ENCODE assay signal across 21 cellular contexts in the genomic region with DNA sequence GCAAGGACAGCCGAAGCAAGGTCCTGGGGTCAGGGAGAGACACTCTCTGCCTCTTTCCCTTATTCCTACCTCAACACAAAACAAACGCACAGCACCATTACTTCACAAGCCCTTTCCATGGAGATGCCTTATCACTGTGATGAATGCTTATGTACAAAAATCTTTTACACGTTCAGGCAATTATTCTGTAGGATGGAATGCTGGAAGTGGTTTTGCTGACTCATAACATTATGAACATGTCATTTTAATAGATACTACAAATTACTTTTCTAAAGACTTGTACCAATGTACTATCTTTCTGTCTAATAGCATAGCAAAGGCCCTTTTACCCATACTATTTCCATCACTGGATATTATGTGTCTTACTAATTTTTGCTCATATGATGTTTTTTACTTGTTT.
DNase-seq lines count a peak whose midpoint lies in the region; TF ChIP-seq lines count a peak whose summit lies in the region.
"Had no signal": no experiment of that assay in that cellular context is flagged by ENCODE, and none has a peak within 500 bp of the region (broad histone marks: within the 10 kb centered on the region; RNA-seq: fewer than 3 reads in every experiment).

No MANE protein-coding gene starts in this region.

- no peaks in the 10 kb centered on the region for H3K27me3 ChIP-seq in left ventricle myocardium inferior (ENCODE audit: low read depth)
- H3K27me3 ChIP-seq: thyroid gland had no signal

- intact Hi-C loops in left ventricle myocardium inferior (cut with micrococcal nuclease): loop anchor here (10.0 kb wide), 1 partner anchor 874 kb away; no protein-coding TSS in a partner anchor

- POLR2A ChIA-PET in RWPE1 (lab: Yijun Ruan, JAX; ENCODE audit: low non-redundant PET): no interaction called here

- no peaks in the 10 kb centered on the region for H3K4me1 ChIP-seq in left ventricle myocardium inferior
- H3K4me1 ChIP-seq: parathyroid adenoma, thyroid gland had no signal

- DNase-seq in DMS53 (lab: John Stamatoyannopoulos, UW): peak; percentile 14
- no peak for DNase-seq in DMS53 treated with DMSO at 0.1 percent for 48 hours (lab: John Stamatoyannopoulos, UW; ENCODE audit: unreplicated experiment)
- DNase-seq in RWPE1 (ENCODE audit: low spot score): peak; percentile 52
- DNase-seq in epithelial cell of prostate (ENCODE audit: low read depth, low spot score): peak; percentile 58
- DNase-seq in left ventricle myocardium inferior: no peak
- no peak for DNase-seq in cerebellar cortex (ENCODE audit: low spot score)
- DNase-seq in cerebellar nuclear complex (lab: John Stamatoyannopoulos, UW): no peak
- no peak for DNase-seq in NCI-H2081 treated with DMSO at 0.1 percent for 48 hours (lab: John Stamatoyannopoulos, UW)
- DNase-seq: activated CD4-positive, alpha-beta T cell treated with anti-CD3 and anti-CD28 coated beads, Interleukin-2, amount 10 ng/mL, durations not matched to agents 24 days and 14 days; activated naive CD4-positive, alpha-beta T cell treated with anti-CD3 and anti-CD28 coated beads, Interleukin-2, amount 50 U/mL, for 16 hours; activated T-cell treated with anti-CD3 and anti-CD28 coated beads for 4 hours; DMS153; effector CD4-positive, alpha-beta T cell; naive thymus-derived CD4-positive, alpha-beta T cell; NCI-H2029 treated with DMSO at 0.1 percent for 48 hours; NCI-H524; small intestine; thyroid gland had no signal

- H3K27ac ChIP-seq in RWPE1 (no peak overlapping the region), epithelial cell of prostate (peak overlapping the region; percentile 39), left ventricle myocardium inferior (replicated peaks) (no peak overlapping the region)
- H3K27ac ChIP-seq: 22Rv1, C4-2B, parathyroid adenoma, thyroid gland had no signal

- no peaks in the 10 kb centered on the region for H3K36me3 ChIP-seq in left ventricle myocardium inferior
- H3K36me3 ChIP-seq: thyroid gland had no signal

- CTCF ChIA-PET in RWPE1 (lab: Yijun Ruan, JAX): no interaction called here

- no peak overlapping the region for H3K4me3 ChIP-seq in left ventricle myocardium inferior
- H3K4me3 ChIP-seq: thyroid gland had no signal

- TF ChIP-seq CTCF in RWPE1 (conservative IDR thresholded peaks at IDR 0.05; ENCODE audit: low read depth): no peak
- TF ChIP-seq CTCF in left ventricle myocardium inferior (IDR thresholded peaks at IDR 0.05; ENCODE audit: borderline replicate concordance): no peak

- H3K9me3 ChIP-seq in left ventricle myocardium inferior (replicated peaks): no peaks in the 10 kb centered on the region
- H3K9me3 ChIP-seq: thyroid gland had no signal

Comparison
In these comparisons a context has a peak if more than half of its experiments do, and no peak if none do; other contexts are left out.
1. DNase-seq: peak in DMS53 (single experiment), RWPE1 (single experiment) and epithelial cell of prostate (single experiment); none in DMS53 treated with DMSO at 0.1 percent for 48 hours (single experiment), left ventricle myocardium inferior (single experiment), cerebellar cortex (single experiment), cerebellar nuclear complex (0 of 2) and NCI-H2081 treated with DMSO at 0.1 percent for 48 hours (single experiment).